Comparison of ENCODE assay signal across 14 cellular contexts in genomic region chr9:83154821-83155220, GRCh38.
DNase-seq lines count a peak whose midpoint lies in the region; ATAC-seq and TF ChIP-seq lines count a peak whose summit lies in the region.
"Had no signal": no experiment of that assay in that cellular context is flagged by ENCODE, and none has a peak within 500 bp of the region (broad histone marks: within the 10 kb centered on the region; RNA-seq: fewer than 3 reads in every experiment).

No MANE protein-coding gene starts in this region.

- H3K4me3 ChIP-seq in breast epithelium = no peak overlapping the region
- H3K4me3 ChIP-seq in ascending aorta = no peak overlapping the region
- no peak overlapping the region for H3K4me3 ChIP-seq in HAP-1

- CTCF ChIA-PET in MCF 10A (lab: Yijun Ruan, JAX) = interaction anchor here (0.7 to 2.0 kb wide), 2 partner anchors 11 to 16 kb away, joined by 3 to 5 read pairs; no protein-coding TSS in a partner anchor

- DNase-seq in MCF 10A (ENCODE audit: unreplicated experiment) (peak; percentile 73), breast epithelium (ENCODE audit: low spot score in 2 of 2) (no peak), M059J (ENCODE audit: low read depth) (peak; percentile 86), foreskin keratinocyte (peak; percentile 15 to 40), ascending aorta (ENCODE audit: low spot score in 2 of 2) (no peak), HAP-1 (ENCODE audit: low spot score in 2 of 2) (no peak)
- no peak for DNase-seq in activated CD4-positive, alpha-beta T cell treated with anti-CD3 and anti-CD28 coated beads for 48 hours
- DNase-seq: activated naive CD8-positive, alpha-beta T cell treated with anti-CD3 and anti-CD28 coated beads, Interleukin-2, amount 10 ng/mL, durations not matched to agents 7 days and 5 days; DMS79 treated with DMSO at 0.1 percent for 48 hours; effector memory CD8-positive, alpha-beta T cell; NCI-H187 treated with DMSO at 0.1 percent for 48 hours; small intestine had no signal

- intact Hi-C loops in MCF 10A (cut with micrococcal nuclease) = loop anchor here (10.0 kb wide), 1 partner anchor 90 kb away; the partner anchor contains the start of gene RASEF
- intact Hi-C loops in breast epithelium (cut with DNase I; ENCODE audit: low total_unique reads) = no loop called here
- intact Hi-C loops in ascending aorta (cut with DNase I) = no loop called here

- in situ Hi-C loops in HAP-1 (cut with MboI; ENCODE audit: low sequenced_read_pairs) = no loop called here

- H3K27ac ChIP-seq in breast epithelium (peak overlapping the region in 1 of 2 donors; percentile 10), foreskin keratinocyte (no peak overlapping the region), ascending aorta (no peak overlapping the region)
- H3K27ac ChIP-seq: 22Rv1 had no signal

- H3K36me3 Mint-ChIP-seq in MCF 10A (ENCODE audit: insufficient read depth, unreplicated experiment) = no peaks in the 10 kb centered on the region
- H3K36me3 Mint-ChIP-seq in activated T-helper 17 cell treated with anti-CD3 and anti-CD28 coated beads, Interleukin-2, amount 50 U/mL, for 72 hours (ENCODE audit: low read depth) = no peaks in the 10 kb centered on the region
- H3K36me3 Mint-ChIP-seq: activated naive CD8-positive, alpha-beta T cell treated with anti-CD3 and anti-CD28 coated beads, Interleukin-2, amount 10 ng/mL, durations not matched to agents 7 days and 5 days had no signal

- no TSS peak for BruUV-seq in MCF 10A (replicated peaks; lab: Mats Ljungman, UMichigan)

- H3K9me3 ChIP-seq in breast epithelium = no peaks in the 10 kb centered on the region
- no peaks in the 10 kb centered on the region for H3K9me3 ChIP-seq in ascending aorta
- no peaks in the 10 kb centered on the region for H3K9me3 ChIP-seq in HAP-1

- H3K27ac Mint-ChIP-seq in MCF 10A (ENCODE audit: low read depth, unreplicated experiment) = peak overlapping the region; percentile 93
- H3K27ac Mint-ChIP-seq in activated T-helper 17 cell treated with anti-CD3 and anti-CD28 coated beads, Interleukin-2, amount 50 U/mL, for 72 hours = no peak overlapping the region
- H3K27ac Mint-ChIP-seq: activated naive CD8-positive, alpha-beta T cell treated with anti-CD3 and anti-CD28 coated beads, Interleukin-2, amount 10 ng/mL, durations not matched to agents 7 days and 5 days; effector memory CD8-positive, alpha-beta T cell had no signal

- H3K27me3 Mint-ChIP-seq in MCF 10A (ENCODE audit: insufficient read depth, unreplicated experiment) = no peaks in the 10 kb centered on the region
- no peaks in the 10 kb centered on the region for H3K27me3 Mint-ChIP-seq in activated T-helper 17 cell treated with anti-CD3 and anti-CD28 coated beads, Interleukin-2, amount 50 U/mL, for 72 hours
- H3K27me3 Mint-ChIP-seq: activated naive CD8-positive, alpha-beta T cell treated with anti-CD3 and anti-CD28 coated beads, Interleukin-2, amount 10 ng/mL, durations not matched to agents 7 days and 5 days; effector memory CD8-positive, alpha-beta T cell had no signal

- H3K4me3 Mint-ChIP-seq in MCF 10A (ENCODE audit: unreplicated experiment) = no peak overlapping the region
- H3K4me3 Mint-ChIP-seq in activated T-helper 17 cell treated with anti-CD3 and anti-CD28 coated beads, Interleukin-2, amount 50 U/mL, for 72 hours = no peak overlapping the region
- H3K4me3 Mint-ChIP-seq: activated naive CD8-positive, alpha-beta T cell treated with anti-CD3 and anti-CD28 coated beads, Interleukin-2, amount 10 ng/mL, durations not matched to agents 7 days and 5 days; effector memory CD8-positive, alpha-beta T cell had no signal

- peak; percentile 61 for ATAC-seq in foreskin keratinocyte
- ATAC-seq in activated T-helper 17 cell treated with anti-CD3 and anti-CD28 coated beads, Interleukin-2, amount 50 U/mL, for 72 hours (replicated peaks) = no peak
- ATAC-seq: effector memory CD8-positive, alpha-beta T cell had no signal

- H3K4me1 Mint-ChIP-seq in MCF 10A (ENCODE audit: insufficient read depth, unreplicated experiment) = peaks cover 31% of the 10 kb centered on the region
- H3K4me1 Mint-ChIP-seq in activated T-helper 17 cell treated with anti-CD3 and anti-CD28 coated beads, Interleukin-2, amount 50 U/mL, for 72 hours = no peaks in the 10 kb centered on the region

- POLR2A ChIA-PET in MCF 10A (lab: Yijun Ruan, JAX) = interaction anchor here (1.0 to 1.8 kb wide), 4 partner anchors 12 to 1467 kb away, joined by 3 to 4 read pairs (median 4); partner anchors contain the start of gene RASEF

- TF ChIP-seq CTCF in MCF 10A (IDR thresholded peaks at IDR 0.05; ENCODE audit: unreplicated experiment) (no peak), breast epithelium (IDR thresholded peaks at IDR 0.05) (no peak), foreskin keratinocyte (conservative IDR thresholded peaks at IDR 0.05) (no peak), ascending aorta (IDR thresholded peaks at IDR 0.05) (no peak)

- peaks cover under 1% of the 10 kb centered on the region for H3K9me3 Mint-ChIP-seq in MCF 10A (ENCODE audit: unreplicated experiment)
- H3K9me3 Mint-ChIP-seq in activated T-helper 17 cell treated with anti-CD3 and anti-CD28 coated beads, Interleukin-2, amount 50 U/mL, for 72 hours = peaks cover 5% of the 10 kb centered on the region

- H3K36me3 ChIP-seq in breast epithelium (no peaks in the 10 kb centered on the region), ascending aorta (no peaks in the 10 kb centered on the region), HAP-1 (replicated peaks) (no peaks in the 10 kb centered on the region)

- no peak for TF ChIP-seq POLR2A in breast epithelium (IDR thresholded peaks at IDR 0.05)

- H3K27me3 ChIP-seq in breast epithelium (no peaks in the 10 kb centered on the region), foreskin keratinocyte (no peaks in the 10 kb centered on the region), ascending aorta (no peaks in the 10 kb centered on the region), HAP-1 (ENCODE audit: low read depth) (no peaks in the 10 kb centered on the region)

- H3K4me1 ChIP-seq in breast epithelium (no peaks in the 10 kb centered on the region), foreskin keratinocyte (peaks cover 5% of the 10 kb centered on the region), ascending aorta (no peaks in the 10 kb centered on the region), HAP-1 (no peaks in the 10 kb centered on the region)

Comparison
In these comparisons a context has a peak if more than half of its experiments do, and no peak if none do; other contexts are left out.
1. DNase-seq: peak in MCF 10A (single experiment), M059J (single experiment) and foreskin keratinocyte (2 of 2); none in breast epithelium (0 of 2), ascending aorta (0 of 2), activated CD4-positive, alpha-beta T cell treated with anti-CD3 and anti-CD28 coated beads for 48 hours (single experiment) and HAP-1 (0 of 2).